ENCODE assay signal across 9 cellular contexts in the genomic region with DNA sequence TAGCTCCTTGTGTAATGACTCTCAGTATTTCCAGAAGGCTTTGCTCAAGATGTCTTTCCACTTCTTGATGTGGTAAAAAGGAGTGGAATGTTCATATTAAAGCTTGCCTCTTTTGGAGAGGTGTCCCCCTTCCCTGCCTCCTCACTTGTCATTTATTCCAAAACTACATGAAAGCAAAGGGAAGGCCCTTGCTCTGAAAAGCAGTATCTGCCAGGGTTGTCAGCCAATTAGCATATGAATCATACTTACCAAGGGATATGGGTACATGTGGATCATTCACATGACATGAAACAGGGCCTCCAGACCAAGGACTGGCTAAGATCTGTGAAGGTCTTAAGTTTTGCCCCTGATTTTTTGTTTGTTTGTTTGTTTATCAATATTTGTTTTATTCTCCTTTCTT. TPM values are rescaled to one million over a fixed set of nuclear protein-coding genes. Genes with fewer than 3 reads are reported as not detected.
DNase-seq lines count a peak whose midpoint lies in the region; ATAC-seq and TF ChIP-seq lines count a peak whose summit lies in the region.
"Had no signal": no experiment of that assay in that cellular context is flagged by ENCODE, and none has a peak within 500 bp of the region (broad histone marks: within the 10 kb centered on the region; RNA-seq: fewer than 3 reads in every experiment).

No MANE protein-coding gene starts in this region.

- H3K27ac Mint-ChIP-seq in dendritic cell treated with granulocyte-macrophage colony-stimulating factor and Interleukin-4, amounts not matched to agents 40 ng/mL and 50 ng/mL, for 4 days, result peak overlapping the region; percentile 87
- peak overlapping the region; percentile 93 for H3K27ac Mint-ChIP-seq in progenitor cell of endocrine pancreas

- H3K27me3 Mint-ChIP-seq in dendritic cell treated with granulocyte-macrophage colony-stimulating factor and Interleukin-4, amounts not matched to agents 40 ng/mL and 50 ng/mL, for 4 days, result no peaks in the 10 kb centered on the region
- no peaks in the 10 kb centered on the region for H3K27me3 Mint-ChIP-seq in progenitor cell of endocrine pancreas

- peaks cover 29% of the 10 kb centered on the region for H3K36me3 Mint-ChIP-seq in dendritic cell treated with granulocyte-macrophage colony-stimulating factor and Interleukin-4, amounts not matched to agents 40 ng/mL and 50 ng/mL, for 4 days (ENCODE audit: low read depth)
- H3K36me3 Mint-ChIP-seq in progenitor cell of endocrine pancreas (ENCODE audit: insufficient read depth), result peaks cover 42% of the 10 kb centered on the region

- ATAC-seq in HG02852 (IDR thresholded peaks at IDR 0.05; ENCODE audit: unreplicated experiment) (no peak), HG03442 (IDR thresholded peaks at IDR 0.05; ENCODE audit: unreplicated experiment) (no peak)
- ATAC-seq: left colon had no signal

- no peak overlapping the region for H3K4me3 Mint-ChIP-seq in dendritic cell treated with granulocyte-macrophage colony-stimulating factor and Interleukin-4, amounts not matched to agents 40 ng/mL and 50 ng/mL, for 4 days
- H3K4me3 Mint-ChIP-seq in progenitor cell of endocrine pancreas (ENCODE audit: low read depth), result no peak overlapping the region

- H3K4me1 Mint-ChIP-seq in dendritic cell treated with granulocyte-macrophage colony-stimulating factor and Interleukin-4, amounts not matched to agents 40 ng/mL and 50 ng/mL, for 4 days (ENCODE audit: low read depth), result peaks cover 74% of the 10 kb centered on the region
- H3K4me1 Mint-ChIP-seq in progenitor cell of endocrine pancreas (ENCODE audit: low read depth), result peaks cover 48% of the 10 kb centered on the region

- DNase-seq in EH (ENCODE audit: low read depth), result peak; percentile 51
- DNase-seq in OCI-M1 (lab: John Stamatoyannopoulos, UW), result peak; percentile 18
- no peak for DNase-seq in progenitor cell of endocrine pancreas (ENCODE audit: low spot score, unreplicated experiment)
- DNase-seq in D341Med (ENCODE audit: low spot score), result no peak
- DNase-seq in NCI-H1417 (lab: John Stamatoyannopoulos, UW), result no peak
- DNase-seq: left colon had no signal

- intact Hi-C loops in dendritic cell treated with granulocyte-macrophage colony-stimulating factor and Interleukin-4, amounts not matched to agents 40 ng/mL and 50 ng/mL, for 4 days (cut with micrococcal nuclease), result no loop called here

- no peak for TF ChIP-seq CTCF in progenitor cell of endocrine pancreas (IDR thresholded peaks at IDR 0.05; ENCODE audit: unreplicated experiment)

- H3K9me3 Mint-ChIP-seq in dendritic cell treated with granulocyte-macrophage colony-stimulating factor and Interleukin-4, amounts not matched to agents 40 ng/mL and 50 ng/mL, for 4 days, result no peaks in the 10 kb centered on the region
- H3K9me3 Mint-ChIP-seq in progenitor cell of endocrine pancreas (ENCODE audit: low read depth), result peaks cover 10% of the 10 kb centered on the region

RNA-seq across cellular contexts. Expression of a gene that starts 31.3 kb away (rescaled TPM):
- 250 and 262 TPM in 2 replicates for total RNA-seq in progenitor cell of endocrine pancreas

RNA-seq across cellular contexts. Expression of a gene that starts 56.3 kb away (rescaled TPM):
- total RNA-seq in progenitor cell of endocrine pancreas, result 33.1 and 39.2 TPM in 2 replicates

Comparison
In these comparisons a context has a peak if more than half of its experiments do, and no peak if none do; other contexts are left out.
1. DNase-seq: peak in EH (single experiment) and OCI-M1 (single experiment); none in progenitor cell of endocrine pancreas (single experiment), D341Med (single experiment) and NCI-H1417 (0 of 3).